ENCODE assay signal across 8 cellular contexts in the genomic region with DNA sequence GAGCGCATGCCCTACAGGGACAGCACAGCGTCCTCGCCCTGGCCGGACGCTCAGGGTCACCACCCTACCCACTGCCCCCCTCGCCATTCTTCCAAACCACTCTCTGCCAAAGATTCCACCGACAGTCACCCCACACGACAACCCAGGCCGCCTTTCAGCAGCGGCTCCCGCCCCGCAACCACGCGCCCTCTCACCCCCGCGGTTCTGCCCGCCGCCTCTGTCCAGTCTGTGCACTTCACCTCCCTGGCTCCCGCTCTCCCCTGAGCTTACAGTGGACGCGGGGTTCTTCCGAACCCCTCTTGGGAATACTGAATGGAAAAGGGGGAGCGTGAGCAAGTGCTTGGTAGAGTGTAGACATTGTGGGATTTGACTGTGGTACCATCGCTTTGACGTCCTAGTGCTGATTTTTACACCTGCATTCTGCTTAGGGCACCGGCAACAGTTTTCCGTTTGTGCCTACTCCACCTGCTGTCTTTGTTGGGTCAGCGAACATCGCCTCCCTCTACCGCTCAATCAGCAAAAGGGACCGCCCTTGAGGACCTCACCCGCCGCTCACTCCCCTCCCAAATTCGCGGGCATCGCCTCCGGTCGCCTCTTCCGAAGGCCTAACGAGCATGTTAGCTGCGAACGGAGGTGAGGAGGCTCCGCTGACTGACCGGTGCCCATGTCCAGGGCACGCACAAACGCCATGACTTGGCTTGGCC.
A peak's percentile ranks its signal among the peaks of the same experiment; 100 is the strongest.
DNase-seq lines count a peak whose midpoint lies in the region; ATAC-seq, FAIRE-seq and TF ChIP-seq lines count a peak whose summit lies in the region.
"Not testable (repeated sequence)": the region's sequence is repeated elsewhere in the genome, so short reads cannot be mapped to it uniquely, and the experiment has no call there.

No MANE protein-coding gene starts in this region.

- TF ChIP-seq POLR2A in GM12878 (IDR thresholded peaks at IDR 0.05; ENCODE audit: low read depth, low read length); esophagus muscularis mucosa (IDR thresholded peaks at IDR 0.05; ENCODE audit: low read depth); upper lobe of left lung (IDR thresholded peaks at IDR 0.05): not testable (repeated sequence)

- DNase-seq in WTC11 (ENCODE audit: low spot score) (peak; percentile 18), memory B cell (ENCODE audit: low spot score in 2 of 2) (peak in 1 of 2 donors; percentile 11), retina (peak; percentile 46), upper lobe of left lung (peak in 1 of 2 donors; percentile 84)
- peak in 1 of 2 donors; percentile 33 for DNase-seq in activated T-cell treated with anti-CD3 and anti-CD28 coated beads, Interleukin-2, amount 50 U/mL, for 72 hours
- DNase-seq in GM12878 (ENCODE audit: low read depth, low spot score); esophagus muscularis mucosa (ENCODE audit: extremely low spot score): not testable (repeated sequence)

- CTCF ChIA-PET in WTC11 (lab: Charles Lee); GM12878 (lab: Yijun Ruan, JAX): not testable (repeated sequence)

- POLR2A ChIA-PET in WTC11 (lab: Charles Lee); GM12878 (lab: Charles Lee): not testable (repeated sequence)

- peak overlapping the region; percentile 60 for H3K4me2 ChIP-seq in GM12878 (ENCODE audit: control insufficient read depth, insufficient read depth)

- not testable (repeated sequence) for TF ChIP-seq CTCF in WTC11 (IDR thresholded peaks at IDR 0.05); GM12878 (IDR thresholded peaks at IDR 0.05 in 2 of 3, conservative IDR thresholded peaks at IDR 0.05 in 1 of 3; ENCODE audit: control insufficient read depth in 2 of 3, extremely low read depth in 1 of 3, insufficient read depth in 1 of 3, low read depth in 3 of 3, low read length in 3 of 3); esophagus muscularis mucosa (IDR thresholded peaks at IDR 0.05); upper lobe of left lung (IDR thresholded peaks at IDR 0.05)

- RAD21 ChIA-PET in GM12878 (lab: Charles Lee; ENCODE audit: unreplicated experiment): not testable (repeated sequence)

- not testable (repeated sequence) for H3K36me3 ChIP-seq in GM12878 (ENCODE audit: control insufficient read depth in 2 of 2, insufficient read depth in 2 of 2, low read length in 1 of 2); esophagus muscularis mucosa; upper lobe of left lung

- H3K9me3 ChIP-seq in GM12878 (replicated peaks; ENCODE audit: control insufficient read depth, insufficient read depth, low read length); esophagus muscularis mucosa; upper lobe of left lung: not testable (repeated sequence)

- not testable (repeated sequence) for TF ChIP-seq EP300 in GM12878 (IDR thresholded peaks at IDR 0.05; ENCODE audit: borderline replicate concordance in 1 of 2, control insufficient read depth in 1 of 2, low read depth in 2 of 2, low read length in 2 of 2); esophagus muscularis mucosa (IDR thresholded peaks at IDR 0.05); upper lobe of left lung (IDR thresholded peaks at IDR 0.05)

- H3K27ac ChIP-seq in GM12878 (ENCODE audit: control insufficient read depth, insufficient read depth); esophagus muscularis mucosa (replicated peaks in 1 of 4); upper lobe of left lung: not testable (repeated sequence)

- not testable (repeated sequence) for H3K9ac ChIP-seq in GM12878 (ENCODE audit: control insufficient read depth, insufficient read depth, low read length)

- not testable (repeated sequence) for H3K36me3 Mint-ChIP-seq in WTC11; activated T-cell treated with anti-CD3 and anti-CD28 coated beads, Interleukin-2, amount 50 U/mL, for 72 hours (ENCODE audit: insufficient read depth in 2 of 2); memory B cell

- H3K4me3 ChIP-seq in GM08714 (ENCODE audit: low read length): peak overlapping the region; percentile 31; the same call in 1 of the 2 replicates
- H3K4me3 ChIP-seq in GM12878: not testable (repeated sequence)
- peak overlapping the region in 3 of 4 donors; percentile 30 to 48 (median 33) for H3K4me3 ChIP-seq in esophagus muscularis mucosa
- peak overlapping the region in 3 of 4 donors; percentile 8 to 37 (median 24) for H3K4me3 ChIP-seq in upper lobe of left lung

- not testable (repeated sequence) for FAIRE-seq in GM12878 (lab: Jason Lieb, UNC)

- peaks cover 42% of the 10 kb centered on the region for H3K27me3 Mint-ChIP-seq in WTC11 (ENCODE audit: low read depth)
- not testable (repeated sequence) for H3K27me3 Mint-ChIP-seq in activated T-cell treated with anti-CD3 and anti-CD28 coated beads, Interleukin-2, amount 50 U/mL, for 72 hours (ENCODE audit: low read depth); memory B cell

- intact Hi-C loops in GM12878 (cut with micrococcal nuclease; ENCODE audit: unreplicated experiment); esophagus muscularis mucosa (cut with DNase I): not testable (repeated sequence)

- not testable (repeated sequence) for H3K79me2 ChIP-seq in GM12878 (ENCODE audit: control insufficient read depth, insufficient read depth, low read length)

- not testable (repeated sequence) for ATAC-seq in WTC11; GM12878; upper lobe of left lung (ENCODE audit: low FRiP score in 2 of 2)
- peak in 1 of 2 donors; percentile 44 for ATAC-seq in activated T-cell treated with anti-CD3 and anti-CD28 coated beads, Interleukin-2, amount 50 U/mL, for 72 hours (replicated peaks in 1 of 2)
- peak; percentile 26 for ATAC-seq in memory B cell (ENCODE audit: low read depth)

- WGBS in GM12878 (ENCODE audit: insufficient coverage, insufficient replicate concordance, low lambda C conversion rate, missing lambda C conversion rate): 32% methylated on average over 44 of the region's 46 CpGs
- WGBS in esophagus muscularis mucosa: 14% methylated on average over 16 of the region's 46 CpGs
- WGBS in upper lobe of left lung, 2 donors: 15 to 24% methylated on average over 26 to 33 of the region's 46 CpGs

- SMC1A ChIA-PET in GM12878 (lab: Charles Lee; ENCODE audit: uncharacterized antibody, unreplicated experiment): not testable (repeated sequence)

- H3K4me1 Mint-ChIP-seq in WTC11: not testable (repeated sequence)
- peaks cover 20% of the 10 kb centered on the region for H3K4me1 Mint-ChIP-seq in activated T-cell treated with anti-CD3 and anti-CD28 coated beads, Interleukin-2, amount 50 U/mL, for 72 hours (ENCODE audit: low read depth)
- peaks cover 18% of the 10 kb centered on the region for H3K4me1 Mint-ChIP-seq in memory B cell

- not testable (repeated sequence) for H4K20me1 ChIP-seq in GM12878 (ENCODE audit: control insufficient read depth, insufficient read depth)

- H3K4me3 Mint-ChIP-seq in WTC11 (peak overlapping the region; percentile 76), memory B cell (peak overlapping the region; percentile 73)
- H3K4me3 Mint-ChIP-seq in activated T-cell treated with anti-CD3 and anti-CD28 coated beads, Interleukin-2, amount 50 U/mL, for 72 hours: peak overlapping the region; percentile 84

- H3K9me3 Mint-ChIP-seq in WTC11; activated T-cell treated with anti-CD3 and anti-CD28 coated beads, Interleukin-2, amount 50 U/mL, for 72 hours; memory B cell: not testable (repeated sequence)

- BruUV-seq in GM12878 (replicated peaks; lab: Mats Ljungman, UMichigan): not testable (repeated sequence)

- not testable (repeated sequence) for H3K27me3 ChIP-seq in GM12878 (replicated peaks in 1 of 2; ENCODE audit: control insufficient read depth in 2 of 2, insufficient read depth in 2 of 2, low read length in 1 of 2); upper lobe of left lung
- peaks cover 0 to 33% (median 0%) of the 10 kb centered on the region in 4 donors for H3K27me3 ChIP-seq in esophagus muscularis mucosa

- not testable (repeated sequence) for H3K27ac Mint-ChIP-seq in WTC11; activated T-cell treated with anti-CD3 and anti-CD28 coated beads, Interleukin-2, amount 50 U/mL, for 72 hours; memory B cell

- not testable (repeated sequence) for H2AFZ ChIP-seq in GM12878 (ENCODE audit: control insufficient read depth, low read depth, low read length)

- in situ Hi-C loops in GM12878 (cut with MboI): not testable (repeated sequence)

- not testable (repeated sequence) for TF ChIP-seq RAD21 in GM12878 (IDR thresholded peaks at IDR 0.05; ENCODE audit: insufficient read depth, low read depth, low read length)

- not testable (repeated sequence) for H3K4me1 ChIP-seq in GM12878 (ENCODE audit: control insufficient read depth, insufficient read depth, low read length); upper lobe of left lung
- H3K4me1 ChIP-seq in esophagus muscularis mucosa: peaks cover 6 to 20% (median 15%) of the 10 kb centered on the region in 4 donors
